In the genomic region with DNA sequence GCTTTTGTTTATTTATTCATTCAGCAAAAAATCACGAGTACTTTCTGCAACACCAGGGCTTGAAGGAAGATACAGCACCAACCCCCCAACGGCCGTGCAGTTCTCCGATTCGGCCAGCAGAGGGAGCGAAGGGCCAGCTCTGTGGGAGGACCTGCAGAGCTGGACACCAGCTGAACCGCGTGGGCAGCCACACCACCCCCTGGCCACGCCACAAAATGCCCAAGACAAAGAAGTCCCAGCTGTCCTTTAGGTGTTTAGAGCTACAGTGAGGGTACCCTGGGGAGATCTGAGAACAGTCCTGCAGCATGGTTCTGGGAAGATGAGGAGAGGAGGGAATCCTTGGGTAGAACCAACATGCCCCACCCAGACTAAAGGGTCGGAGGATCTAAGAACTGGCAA, we compare ENCODE assay signal across 8 cellular contexts.
A peak's percentile ranks its signal among the peaks of the same experiment; 100 is the strongest.
DNase-seq lines count a peak whose midpoint lies in the region; ATAC-seq, FAIRE-seq and TF ChIP-seq lines count a peak whose summit lies in the region.

No MANE protein-coding gene starts in this region.

- no peaks in the 10 kb centered on the region for H3K79me2 ChIP-seq in endothelial cell of umbilical vein (ENCODE audit: control insufficient read depth, insufficient read depth, low read length)

- H3K9me1 ChIP-seq in endothelial cell of umbilical vein (replicated peaks; ENCODE audit: control insufficient read depth, extremely low read depth, insufficient read depth, low read length) = no peaks in the 10 kb centered on the region

- H3K27me3 ChIP-seq in endothelial cell of umbilical vein (ENCODE audit: control insufficient read depth in 2 of 2, insufficient read depth in 2 of 2, low read length in 2 of 2) = no peaks in the 10 kb centered on the region

- H2AFZ ChIP-seq in endothelial cell of umbilical vein (ENCODE audit: low read depth, low read length) = peak overlapping the region; percentile 17

- H3K9ac ChIP-seq in endothelial cell of umbilical vein (replicated peaks; ENCODE audit: extremely low read depth, insufficient read depth, low read length) = no peak overlapping the region

- BruUV-seq in endothelial cell of umbilical vein (replicated peaks; lab: Mats Ljungman, UMichigan) = no TSS peak

- DNase-seq in 8988T (peak; percentile 64), GM13976 (ENCODE audit: low spot score) (peak; percentile 85), endothelial cell of umbilical vein (ENCODE audit: low read depth, low spot score) (peak; percentile 77), myocyte (ENCODE audit: low read depth) (peak; percentile 86)
- peak; percentile 55 for DNase-seq in NK-92 treated with Interleukin-12 subunit alpha and Interleukin-12 subunit beta, amount 100 ng/mL, for 24 hours (lab: John Stamatoyannopoulos, UW)
- peak; percentile 77 for DNase-seq in activated CD8-positive, alpha-beta memory T cell treated with anti-CD3 and anti-CD28 coated beads, Interleukin-2, amount 50 U/mL, for 4 hours
- DNase-seq in stimulated activated CD8-positive, alpha-beta memory T cell treated with anti-CD3 and anti-CD28 coated beads, Interleukin-4, amount 100 ng/mL, for 48 hours = peak; percentile 91

- POLR2A ChIA-PET in endothelial cell of umbilical vein (lab: Charles Lee) = interaction anchor here (0.7 to 2.4 kb wide), 2 partner anchors 84 to 214 kb away, joined by 3 to 7 read pairs; partner anchors contain the start of gene RELL1

- FAIRE-seq in endothelial cell of umbilical vein (lab: Jason Lieb, UNC) = peak; percentile 83

- peaks cover 13% of the 10 kb centered on the region for H3K4me1 ChIP-seq in endothelial cell of umbilical vein (ENCODE audit: control insufficient read depth, extremely low read depth, insufficient read depth, low read length)

- H3K36me3 ChIP-seq in endothelial cell of umbilical vein (ENCODE audit: control insufficient read depth in 2 of 2, extremely low read depth in 1 of 2, insufficient read depth in 2 of 2, low read length in 2 of 2) = no peaks in the 10 kb centered on the region

- H3K9me3 ChIP-seq in endothelial cell of umbilical vein (replicated peaks; ENCODE audit: control insufficient read depth, insufficient read depth, low read length) = no peaks in the 10 kb centered on the region

- TF ChIP-seq CTCF in GM13976 (IDR thresholded peaks at IDR 0.05; ENCODE audit: borderline replicate concordance, control extremely low read depth, extremely low read depth, insufficient read depth, missing control alignments) = peak; percentile 93
- peak; percentile 94 to 96 for TF ChIP-seq CTCF in endothelial cell of umbilical vein (IDR thresholded peaks at IDR 0.05; ENCODE audit: extremely low read depth in 1 of 2, insufficient read depth in 1 of 2, low read depth in 1 of 2, low read length in 2 of 2)

- H3K27ac ChIP-seq in endothelial cell of umbilical vein (ENCODE audit: insufficient read depth, low read depth, low read length) = no peak overlapping the region

- dilution Hi-C loops in endothelial cell of umbilical vein (cut with MboI; ENCODE audit: extremely low pct_ligation_motif_present, low sequenced_read_pairs) = no loop called here

- H3K4me3 ChIP-seq in endothelial cell of umbilical vein (replicated peaks in 1 of 3; ENCODE audit: insufficient read depth in 1 of 3, low read depth in 1 of 3, low read length in 3 of 3) = no peak overlapping the region

- H3K4me2 ChIP-seq in endothelial cell of umbilical vein (ENCODE audit: insufficient read depth, low read length) = no peak overlapping the region

- CTCF ChIA-PET in endothelial cell of umbilical vein (lab: Charles Lee) = interaction anchor here (0.7 to 4.6 kb wide), 31 partner anchors 10 to 433 kb away, joined by 3 to 109 read pairs (median 5); partner anchors contain the start of genes PGM2 and RELL1

- intact Hi-C loops in endothelial cell of umbilical vein (cut with micrococcal nuclease) = loop anchor here (1.0 kb wide), 6 partner anchors 62 to 432 kb away; partner anchors contain the start of gene RELL1

- peak; percentile 62 for ATAC-seq in HG03196 (IDR thresholded peaks at IDR 0.05; ENCODE audit: unreplicated experiment)

- H4K20me1 ChIP-seq in endothelial cell of umbilical vein (replicated peaks; ENCODE audit: control insufficient read depth, extremely low read depth, insufficient read depth, low read length) = no peaks in the 10 kb centered on the region

- no peak for TF ChIP-seq POLR2A in endothelial cell of umbilical vein (IDR thresholded peaks at IDR 0.05; ENCODE audit: low read depth, low read length)

- in situ Hi-C loops in GM13976 (cut with MboI; ENCODE audit: low sequenced_read_pairs, unreplicated experiment) = loop anchor here (10.0 kb wide), 1 partner anchor 182 kb away; no protein-coding TSS in a partner anchor

TF ChIP-seq in endothelial cell of umbilical vein, 7 proteins besides CTCF, POLR2A, EP300 and RAD21:
- no peak for TF ChIP-seq POLR2AphosphoS5 (IDR thresholded peaks at IDR 0.05; ENCODE audit: insufficient read depth, low read depth, low read length)
- TF ChIP-seq EZH2 (IDR thresholded peaks at IDR 0.05; ENCODE audit: borderline replicate concordance, low read depth, low read length, severe bottlenecking) = no peak
- no peak for TF ChIP-seq GATA2 (IDR thresholded peaks at IDR 0.05; ENCODE audit: insufficient read depth, insufficient read length, low read depth, low read length)
- TF ChIP-seq FOS (IDR thresholded peaks at IDR 0.05; ENCODE audit: borderline replicate concordance, insufficient read depth, low read length) = no peak
- no peak for TF ChIP-seq JUN (IDR thresholded peaks at IDR 0.05; ENCODE audit: borderline replicate concordance, insufficient read depth, insufficient read length, low read depth)
